Comparison of ENCODE assay signal across 8 cellular contexts in the genomic region with DNA sequence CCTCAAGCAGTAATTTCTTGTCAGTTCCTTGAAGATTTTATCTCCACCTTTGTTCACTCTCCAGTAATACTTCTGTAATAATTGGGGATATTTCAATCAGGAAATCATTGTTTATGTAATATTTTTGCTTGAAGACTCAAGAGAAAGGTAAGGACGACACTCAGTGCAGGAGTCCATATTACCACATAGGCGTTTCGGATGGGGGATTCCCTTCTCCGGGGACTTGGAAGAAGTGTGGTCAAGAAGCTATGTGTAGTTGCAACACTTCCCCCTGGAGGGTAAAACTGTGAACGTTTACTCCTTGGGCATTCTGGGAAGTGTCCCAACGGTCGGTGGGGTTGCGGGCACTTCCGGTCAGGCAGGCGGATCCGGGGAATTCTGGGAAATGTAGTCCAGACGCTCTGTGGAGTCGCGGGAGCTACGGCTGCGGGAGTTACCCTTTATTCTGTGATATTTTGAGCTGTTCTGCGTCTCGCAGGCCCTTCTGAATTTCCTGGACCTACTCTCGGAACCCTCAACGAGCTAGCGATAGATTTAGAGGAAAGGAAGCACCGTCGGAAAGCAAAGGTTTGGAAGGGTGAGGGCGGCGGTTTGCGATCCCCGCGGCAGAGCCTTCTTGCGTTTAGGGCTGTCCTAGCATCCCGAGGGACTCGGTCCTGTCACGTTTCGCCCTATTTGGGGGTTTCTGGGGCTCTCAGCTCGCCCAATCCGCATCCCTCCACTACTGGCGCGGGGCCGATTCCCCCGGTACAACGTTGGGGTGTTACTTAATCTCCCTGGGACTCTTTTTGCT. TPM values are rescaled to one million over a fixed set of nuclear protein-coding genes. Genes with fewer than 3 reads are reported as not detected.
DNase-seq lines count a peak whose midpoint lies in the region; TF ChIP-seq lines count a peak whose summit lies in the region.

A gene (plus strand): TSS at position 395 of the 793 bp plus-strand sequence. CDS start 11,499 bp downstream, outside the sequence.

- TF ChIP-seq POLR2A in testis (IDR thresholded peaks at IDR 0.05): no peak

- H3K4me3 ChIP-seq in MG63 (peak within 1 kb of the TSS; percentile 59), testis (peak within 1 kb of the TSS; percentile 66 to 79)

- H3K9me3 ChIP-seq in MG63 (peaks cover 25% of the 10 kb centered on the region), testis (no peaks in the 10 kb centered on the region)

- H3K36me3 ChIP-seq in MG63: no peaks in the 10 kb centered on the region
- no peaks in the 10 kb centered on the region for H3K36me3 ChIP-seq in testis (ENCODE audit: low read depth, missing control alignments)

- H3K27me3 Mint-ChIP-seq in activated naive CD8-positive, alpha-beta T cell: peaks cover 12% of the 10 kb centered on the region

- peaks cover 44% of the 10 kb centered on the region for H3K9me3 Mint-ChIP-seq in activated naive CD8-positive, alpha-beta T cell (ENCODE audit: low read depth)

- TF ChIP-seq CTCF in testis (IDR thresholded peaks at IDR 0.05): peak; percentile 50 to 59 (median 56)

- H3K27me3 ChIP-seq in MG63: no peaks in the 10 kb centered on the region
- H3K27me3 ChIP-seq in testis: no peaks in the 10 kb centered on the region

- H3K27ac ChIP-seq in testis: peak within 1 kb of the TSS; percentile 68 to 78

- H3K4me3 Mint-ChIP-seq in activated naive CD8-positive, alpha-beta T cell: peak within 1 kb of the TSS; percentile 96

- H3K27ac Mint-ChIP-seq in activated naive CD8-positive, alpha-beta T cell: peak within 1 kb of the TSS; percentile 23

- peaks cover 36% of the 10 kb centered on the region for H3K36me3 Mint-ChIP-seq in activated naive CD8-positive, alpha-beta T cell

- 0% methylated on average over 38 to 40 of the region's 40 CpGs for WGBS in testis, 2 donors

- H3K4me1 Mint-ChIP-seq in activated naive CD8-positive, alpha-beta T cell (ENCODE audit: low read depth): peaks cover 8% of the 10 kb centered on the region

- intact Hi-C loops in testis (cut with DNase I; ENCODE audit: low total_unique reads): no loop called here

- DNase-seq in ELF-1 (ENCODE audit: low read depth, low spot score): peak; percentile 96
- DNase-seq in GOT3 (lab: John Stamatoyannopoulos, UW): peak; percentile 64
- DNase-seq in MG63: peak; percentile 94
- peak; percentile 91 for DNase-seq in SIG-M5 treated with dmso at 0.1 percent for 504 hours (lab: John Stamatoyannopoulos, UW; ENCODE audit: unreplicated experiment)
- peak; percentile 94 for DNase-seq in glomerular visceral epithelial cell (ENCODE audit: extremely low spot score)
- DNase-seq in nucleus accumbens (lab: John Stamatoyannopoulos, UW): peak in 55 of 56 donors; percentile 35 to 92 (median 82)
- DNase-seq in testis: peak; percentile 96

- no peaks in the 10 kb centered on the region for H3K4me1 ChIP-seq in testis

RNA-seq across cellular contexts. Expression of the gene that starts here (rescaled TPM):
- 1.4 and 1.6 TPM in 2 replicates for total RNA-seq in MG63 (2014; rRNA removed; shearing (Covaris generic); ENCODE audit: low replicate concordance)
- total RNA-seq in testis: 1 to 10 TPM; 8.1 to 9.1 TPM
- 2.2 TPM for polyA plus RNA-seq in testis (ENCODE audit: insufficient read depth, low read depth, low replicate concordance)

Comparison
In these comparisons a context has a peak if more than half of its experiments do, and no peak if none do; other contexts are left out.
1. Peak in every context shown above with its lines: DNase-seq, H3K4me3 ChIP-seq and H3K27ac ChIP-seq.